ENCODE assay signal across 20 cellular contexts in genomic region chr2:193690572-193690971, GRCh38.
"Had no signal": no experiment of that assay in that cellular context is flagged by ENCODE, and none has a peak within 500 bp of the region (broad histone marks: within the 10 kb centered on the region; RNA-seq: fewer than 3 reads in every experiment).

No MANE protein-coding gene starts in this region.

- H3K4me3 Mint-ChIP-seq: activated B cell treated with CpG ODN at 0.5 μM for 24 hours; activated CD4-positive, alpha-beta memory T cell treated with anti-CD3 and anti-CD28 coated beads, Interleukin-2, amount 10 ng/mL, durations not matched to agents 7 days and 5 days; activated CD8-positive, alpha-beta memory T cell treated with anti-CD3 and anti-CD28 coated beads, Interleukin-2, amount 10 ng/mL, durations not matched to agents 7 days and 5 days; activated naive CD8-positive, alpha-beta T cell treated with anti-CD3 and anti-CD28 coated beads, Interleukin-2, amount 10 ng/mL, durations not matched to agents 7 days and 5 days; activated T-helper 17 cell treated with anti-CD3 and anti-CD28 coated beads, Interleukin-2, amount 50 U/mL, for 72 hours; brain; central memory CD8-positive, alpha-beta T cell; immature natural killer cell; memory B cell; naive thymus-derived CD8-positive, alpha-beta T cell; T-helper 2 cell treated with Interferon-gamma antibody and Interleukin-4, amounts not matched to agents 5 μg/mL and 100 μg/mL, for 36 hours had no signal

- H3K9me3 Mint-ChIP-seq: activated B cell treated with CpG ODN at 0.5 μM for 24 hours; activated CD4-positive, alpha-beta memory T cell treated with anti-CD3 and anti-CD28 coated beads, Interleukin-2, amount 10 ng/mL, durations not matched to agents 7 days and 5 days; activated naive CD8-positive, alpha-beta T cell treated with anti-CD3 and anti-CD28 coated beads, Interleukin-2, amount 10 ng/mL, durations not matched to agents 7 days and 5 days; activated T-helper 17 cell treated with anti-CD3 and anti-CD28 coated beads, Interleukin-2, amount 50 U/mL, for 72 hours; brain; memory B cell; naive thymus-derived CD8-positive, alpha-beta T cell; T-helper 2 cell treated with Interferon-gamma antibody and Interleukin-4, amounts not matched to agents 5 μg/mL and 100 μg/mL, for 36 hours had no signal

- ATAC-seq: activated CD8-positive, alpha-beta memory T cell treated with anti-CD3 and anti-CD28 coated beads, Interleukin-2, amount 10 ng/mL, durations not matched to agents 7 days and 5 days; activated T-helper 17 cell treated with anti-CD3 and anti-CD28 coated beads, Interleukin-2, amount 50 U/mL, for 72 hours; left ventricle myocardium superior; naive thymus-derived CD8-positive, alpha-beta T cell; sciatic nerve had no signal

- H3K27me3 Mint-ChIP-seq: activated B cell treated with CpG ODN at 0.5 μM for 24 hours; activated CD4-positive, alpha-beta memory T cell treated with anti-CD3 and anti-CD28 coated beads, Interleukin-2, amount 10 ng/mL, durations not matched to agents 7 days and 5 days; activated CD8-positive, alpha-beta memory T cell treated with anti-CD3 and anti-CD28 coated beads, Interleukin-2, amount 10 ng/mL, durations not matched to agents 7 days and 5 days; activated naive CD8-positive, alpha-beta T cell treated with anti-CD3 and anti-CD28 coated beads, Interleukin-2, amount 10 ng/mL, durations not matched to agents 7 days and 5 days; activated T-helper 17 cell treated with anti-CD3 and anti-CD28 coated beads, Interleukin-2, amount 50 U/mL, for 72 hours; brain; central memory CD8-positive, alpha-beta T cell; memory B cell; naive thymus-derived CD8-positive, alpha-beta T cell had no signal

- H3K36me3 Mint-ChIP-seq: activated CD8-positive, alpha-beta memory T cell treated with anti-CD3 and anti-CD28 coated beads, Interleukin-2, amount 10 ng/mL, durations not matched to agents 7 days and 5 days; activated naive CD8-positive, alpha-beta T cell treated with anti-CD3 and anti-CD28 coated beads, Interleukin-2, amount 10 ng/mL, durations not matched to agents 7 days and 5 days; brain; immature natural killer cell; memory B cell; naive thymus-derived CD8-positive, alpha-beta T cell had no signal

- H3K27ac Mint-ChIP-seq: activated B cell treated with CpG ODN at 0.5 μM for 24 hours; activated CD4-positive, alpha-beta memory T cell treated with anti-CD3 and anti-CD28 coated beads, Interleukin-2, amount 10 ng/mL, durations not matched to agents 7 days and 5 days; activated CD8-positive, alpha-beta memory T cell treated with anti-CD3 and anti-CD28 coated beads, Interleukin-2, amount 10 ng/mL, durations not matched to agents 7 days and 5 days; activated naive CD8-positive, alpha-beta T cell treated with anti-CD3 and anti-CD28 coated beads, Interleukin-2, amount 10 ng/mL, durations not matched to agents 7 days and 5 days; activated T-helper 17 cell treated with anti-CD3 and anti-CD28 coated beads, Interleukin-2, amount 50 U/mL, for 72 hours; brain; immature natural killer cell; memory B cell; naive thymus-derived CD8-positive, alpha-beta T cell; T-helper 2 cell treated with Interferon-gamma antibody and Interleukin-4, amounts not matched to agents 5 μg/mL and 100 μg/mL, for 36 hours had no signal

- DNase-seq: activated B cell treated with CpG ODN at 0.5 μM for 24 hours; activated CD4-positive, alpha-beta memory T cell treated with anti-CD3 and anti-CD28 coated beads, Interleukin-2, amount 10 ng/mL, durations not matched to agents 7 days and 5 days; activated CD4-positive, alpha-beta T cell treated with anti-CD3 and anti-CD28 coated beads for 4 hours; activated CD8-positive, alpha-beta memory T cell treated with anti-CD3 and anti-CD28 coated beads, Interleukin-2, amount 10 ng/mL, durations not matched to agents 7 days and 5 days; activated naive CD4-positive, alpha-beta T cell treated with Interleukin-2 at 50 U/mL for 16 hours; activated naive CD8-positive, alpha-beta T cell treated with anti-CD3 and anti-CD28 coated beads, Interleukin-2, amount 10 ng/mL, durations not matched to agents 7 days and 5 days; colonic mucosa; immature natural killer cell; left ventricle myocardium superior; naive thymus-derived CD8-positive, alpha-beta T cell; ovary; stimulated activated CD4-positive, alpha-beta T cell treated with anti-CD3 and anti-CD28 coated beads, Interleukin-4, amount 100 ng/mL, for 1 hour; stomach; trophoblast cell had no signal

- H3K4me1 Mint-ChIP-seq: activated B cell treated with CpG ODN at 0.5 μM for 24 hours; activated CD4-positive, alpha-beta memory T cell treated with anti-CD3 and anti-CD28 coated beads, Interleukin-2, amount 10 ng/mL, durations not matched to agents 7 days and 5 days; activated CD8-positive, alpha-beta memory T cell treated with anti-CD3 and anti-CD28 coated beads, Interleukin-2, amount 10 ng/mL, durations not matched to agents 7 days and 5 days; activated naive CD8-positive, alpha-beta T cell treated with anti-CD3 and anti-CD28 coated beads, Interleukin-2, amount 10 ng/mL, durations not matched to agents 7 days and 5 days; activated T-helper 17 cell treated with anti-CD3 and anti-CD28 coated beads, Interleukin-2, amount 50 U/mL, for 72 hours; central memory CD8-positive, alpha-beta T cell; memory B cell; naive thymus-derived CD8-positive, alpha-beta T cell had no signal
